8 cellular contexts compared by ENCODE assay signal in genomic region chr7:76358053-76358477, GRCh38. TPM values are rescaled to one million over a fixed set of nuclear protein-coding genes. Genes with fewer than 3 reads are reported as not detected.
DNase-seq lines count a peak whose midpoint lies in the region; ATAC-seq, FAIRE-seq and TF ChIP-seq lines count a peak whose summit lies in the region.

No MANE protein-coding gene starts in this region.

- H3K27ac ChIP-seq in endothelial cell of umbilical vein (ENCODE audit: insufficient read depth, low read depth, low read length), result peak overlapping the region; percentile 92

- H3K4me1 ChIP-seq in endothelial cell of umbilical vein (ENCODE audit: control insufficient read depth, extremely low read depth, insufficient read depth, low read length) (peaks cover 27% of the 10 kb centered on the region), mucosa of stomach (ENCODE audit: control insufficient read depth, insufficient read depth, low read length) (peaks cover 20% of the 10 kb centered on the region)

- H3K9me1 ChIP-seq in endothelial cell of umbilical vein (replicated peaks; ENCODE audit: control insufficient read depth, extremely low read depth, insufficient read depth, low read length), result no peaks in the 10 kb centered on the region

- TF ChIP-seq CTCF in endothelial cell of umbilical vein (IDR thresholded peaks at IDR 0.05; ENCODE audit: extremely low read depth in 1 of 2, insufficient read depth in 1 of 2, low read depth in 1 of 2, low read length in 2 of 2), result no peak

- no peak overlapping the region for H2AFZ ChIP-seq in endothelial cell of umbilical vein (ENCODE audit: low read depth, low read length)

- H3K9me3 ChIP-seq in endothelial cell of umbilical vein (replicated peaks; ENCODE audit: control insufficient read depth, insufficient read depth, low read length) (no peaks in the 10 kb centered on the region), mucosa of stomach (ENCODE audit: control insufficient read depth, low read length) (no peaks in the 10 kb centered on the region)

- H3K9ac ChIP-seq in endothelial cell of umbilical vein (replicated peaks; ENCODE audit: extremely low read depth, insufficient read depth, low read length) (peak overlapping the region; percentile 96), mucosa of stomach (ENCODE audit: low read length) (peak overlapping the region; percentile 93)

- peak; percentile 59 to 61 for DNase-seq in NCI-H2081 (lab: John Stamatoyannopoulos, UW)
- no peak for DNase-seq in NCI-H2081 treated with DMSO at 0.1 percent for 48 hours (lab: John Stamatoyannopoulos, UW)
- peak; percentile 61 for DNase-seq in NCI-H2107 (lab: John Stamatoyannopoulos, UW)
- DNase-seq in activated CD8-positive, alpha-beta memory T cell treated with anti-CD3 and anti-CD28 coated beads for 24 hours, result peak; percentile 84
- peak; percentile 65 for DNase-seq in endothelial cell of umbilical vein (ENCODE audit: low read depth, low spot score)
- DNase-seq in stimulated activated naive CD4-positive, alpha-beta T cell (lab: John Stamatoyannopoulos, UW), result peak; percentile 35 to 68 (median 56)

- no peak for TF ChIP-seq POLR2A in endothelial cell of umbilical vein (IDR thresholded peaks at IDR 0.05; ENCODE audit: low read depth, low read length)

- POLR2A ChIA-PET in endothelial cell of umbilical vein (lab: Charles Lee), result interaction anchor here (1.1 kb wide), 1 partner anchor 66 kb away, joined by 6 read pairs; no protein-coding TSS in a partner anchor

- no peak for FAIRE-seq in endothelial cell of umbilical vein (lab: Jason Lieb, UNC)

- H3K36me3 ChIP-seq in endothelial cell of umbilical vein (ENCODE audit: control insufficient read depth in 2 of 2, extremely low read depth in 1 of 2, insufficient read depth in 2 of 2, low read length in 2 of 2) (peaks cover 0 to 5% of the 10 kb centered on the region in 2 experiments), mucosa of stomach (ENCODE audit: control insufficient read depth, insufficient read depth, low read length) (no peaks in the 10 kb centered on the region)

- H3K4me2 ChIP-seq in endothelial cell of umbilical vein (ENCODE audit: insufficient read depth, low read length), result peak overlapping the region; percentile 96

- H3K79me2 ChIP-seq in endothelial cell of umbilical vein (ENCODE audit: control insufficient read depth, insufficient read depth, low read length), result peaks cover 57% of the 10 kb centered on the region

- intact Hi-C loops in endothelial cell of umbilical vein (cut with micrococcal nuclease), result loop anchor here (2.0 kb wide), 2 partner anchors 35 to 71 kb away; no protein-coding TSS in a partner anchor

- H4K20me1 ChIP-seq in endothelial cell of umbilical vein (replicated peaks; ENCODE audit: control insufficient read depth, extremely low read depth, insufficient read depth, low read length), result peaks cover 26% of the 10 kb centered on the region

- ATAC-seq in HG02763 (IDR thresholded peaks at IDR 0.05; ENCODE audit: unreplicated experiment), result peak; percentile 22

- no TSS peak for BruUV-seq in endothelial cell of umbilical vein (replicated peaks; lab: Mats Ljungman, UMichigan)

- CTCF ChIA-PET in endothelial cell of umbilical vein (lab: Charles Lee), result interaction anchor here (1.4 to 2.5 kb wide), 4 partner anchors 11 to 180 kb away, joined by 3 to 9 read pairs (median 7); no protein-coding TSS in a partner anchor

- H3K4me3 ChIP-seq in endothelial cell of umbilical vein (replicated peaks in 1 of 3; ENCODE audit: insufficient read depth in 1 of 3, low read depth in 1 of 3, low read length in 3 of 3) (peak overlapping the region; percentile 91 to 100 (median 100)), mucosa of stomach (ENCODE audit: low read length) (peak overlapping the region; percentile 51)

- dilution Hi-C loops in endothelial cell of umbilical vein (cut with MboI; ENCODE audit: extremely low pct_ligation_motif_present, low sequenced_read_pairs), result no loop called here

- H3K27me3 ChIP-seq in endothelial cell of umbilical vein (ENCODE audit: control insufficient read depth in 2 of 2, insufficient read depth in 2 of 2, low read length in 2 of 2), result no peaks in the 10 kb centered on the region
- H3K27me3 ChIP-seq in mucosa of stomach (ENCODE audit: control insufficient read depth, insufficient read depth, low read length), result no peaks in the 10 kb centered on the region

TF ChIP-seq in endothelial cell of umbilical vein, 7 proteins besides CTCF, POLR2A, EP300 and RAD21:
- peak; percentile 72 for TF ChIP-seq MYC (IDR thresholded peaks at IDR 0.05; ENCODE audit: low read depth, low read length)
- TF ChIP-seq GATA2 (IDR thresholded peaks at IDR 0.05; ENCODE audit: insufficient read depth, insufficient read length, low read depth, low read length), result no peak

RNA-seq across cellular contexts. Expression of gene YWHAG, which starts 0.7 kb away (rescaled TPM):
- total RNA-seq in endothelial cell of umbilical vein, result 199 and 205 TPM in 2 replicates
- 41.3 and 55.6 TPM in 2 replicates for polyA plus RNA-seq in endothelial cell of umbilical vein
- 62.4 and 66.2 TPM in 2 replicates for polyA plus RNA-seq in endothelial cell of umbilical vein (2011; cell fraction: cytosol; rRNA removed)
- 38.7 and 46.1 TPM in 2 replicates for polyA plus RNA-seq in endothelial cell of umbilical vein (2011; cell fraction: nucleus; rRNA removed)
- 145 and 187 TPM in 2 replicates for polyA plus RNA-seq in endothelial cell of umbilical vein (2012)
- 94.8 and 112 TPM in 2 replicates for polyA minus RNA-seq in endothelial cell of umbilical vein
- polyA minus RNA-seq in endothelial cell of umbilical vein (2011; cell fraction: cytosol; rRNA and poly(A)+ RNA removed), result 82.6 TPM
- polyA minus RNA-seq in endothelial cell of umbilical vein (2011; cell fraction: nucleus; rRNA and poly(A)+ RNA removed), result 34.6 and 36.4 TPM in 2 replicates

RNA-seq across cellular contexts. Expression of gene SSC4D, which starts 51.4 kb away (rescaled TPM):
- total RNA-seq in endothelial cell of umbilical vein, result 0.39 and 0.46 TPM in 2 replicates
- 0.88 and 1.1 TPM in 2 replicates for polyA plus RNA-seq in endothelial cell of umbilical vein
- polyA plus RNA-seq in endothelial cell of umbilical vein (2011; cell fraction: cytosol; rRNA removed), result 0.59 TPM in 2 replicates
- 0.26 and 0.38 TPM in 2 replicates for polyA plus RNA-seq in endothelial cell of umbilical vein (2011; cell fraction: nucleus; rRNA removed)
- polyA plus RNA-seq in endothelial cell of umbilical vein (2012), result 0.37 and 0.68 TPM in 2 replicates
- 0.30 and 0.53 TPM in 2 replicates for polyA minus RNA-seq in endothelial cell of umbilical vein
- 1.7 TPM for polyA minus RNA-seq in endothelial cell of umbilical vein (2011; cell fraction: cytosol; rRNA and poly(A)+ RNA removed)
- not detected in 2 replicates for polyA minus RNA-seq in endothelial cell of umbilical vein (2011; cell fraction: nucleus; rRNA and poly(A)+ RNA removed)

RNA-seq across cellular contexts. Expression of gene HSPB1, which starts 55.6 kb away (rescaled TPM):
- total RNA-seq in endothelial cell of umbilical vein, result 1,711 and 1,748 TPM in 2 replicates
- 3,130 and 5,305 TPM in 2 replicates for polyA plus RNA-seq in endothelial cell of umbilical vein
- polyA plus RNA-seq in endothelial cell of umbilical vein (2011; cell fraction: cytosol; rRNA removed), result 1,445 and 1,938 TPM in 2 replicates
- polyA plus RNA-seq in endothelial cell of umbilical vein (2011; cell fraction: nucleus; rRNA removed), result 390 and 520 TPM in 2 replicates
- polyA plus RNA-seq in endothelial cell of umbilical vein (2012), result 685 and 1,218 TPM in 2 replicates
- polyA minus RNA-seq in endothelial cell of umbilical vein, result 292 and 359 TPM in 2 replicates
- 138 TPM for polyA minus RNA-seq in endothelial cell of umbilical vein (2011; cell fraction: cytosol; rRNA and poly(A)+ RNA removed)
- 63.3 and 204 TPM in 2 replicates for polyA minus RNA-seq in endothelial cell of umbilical vein (2011; cell fraction: nucleus; rRNA and poly(A)+ RNA removed)
